In the genomic region with DNA sequence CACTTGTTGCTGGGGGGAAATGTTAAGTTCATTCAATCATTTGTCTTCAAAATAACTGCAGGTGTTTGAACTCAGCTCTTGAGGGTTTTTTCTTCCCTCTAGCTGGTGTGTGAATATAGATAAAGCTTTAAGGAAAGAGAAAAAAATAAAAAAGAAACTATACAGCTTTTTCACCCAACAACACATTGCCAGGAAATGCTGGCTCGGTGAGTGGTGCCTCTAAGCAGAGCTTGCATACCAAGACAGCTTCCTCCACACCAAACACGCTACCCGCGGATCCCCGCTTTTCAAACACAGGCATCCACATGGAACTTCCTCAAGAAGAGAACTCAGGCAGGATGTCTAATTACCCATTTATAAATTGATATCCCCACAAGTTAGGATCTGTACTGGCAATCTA, we compare ENCODE assay signal across 1 cellular context.
TF ChIP-seq lines count a peak whose summit lies in the region.

No MANE protein-coding gene starts in this region.

TF ChIP-seq in SK-N-SH, 30 proteins besides CTCF, POLR2A, EP300 and RAD21 (continued from another document):
- TF ChIP-seq, protein P1, sequence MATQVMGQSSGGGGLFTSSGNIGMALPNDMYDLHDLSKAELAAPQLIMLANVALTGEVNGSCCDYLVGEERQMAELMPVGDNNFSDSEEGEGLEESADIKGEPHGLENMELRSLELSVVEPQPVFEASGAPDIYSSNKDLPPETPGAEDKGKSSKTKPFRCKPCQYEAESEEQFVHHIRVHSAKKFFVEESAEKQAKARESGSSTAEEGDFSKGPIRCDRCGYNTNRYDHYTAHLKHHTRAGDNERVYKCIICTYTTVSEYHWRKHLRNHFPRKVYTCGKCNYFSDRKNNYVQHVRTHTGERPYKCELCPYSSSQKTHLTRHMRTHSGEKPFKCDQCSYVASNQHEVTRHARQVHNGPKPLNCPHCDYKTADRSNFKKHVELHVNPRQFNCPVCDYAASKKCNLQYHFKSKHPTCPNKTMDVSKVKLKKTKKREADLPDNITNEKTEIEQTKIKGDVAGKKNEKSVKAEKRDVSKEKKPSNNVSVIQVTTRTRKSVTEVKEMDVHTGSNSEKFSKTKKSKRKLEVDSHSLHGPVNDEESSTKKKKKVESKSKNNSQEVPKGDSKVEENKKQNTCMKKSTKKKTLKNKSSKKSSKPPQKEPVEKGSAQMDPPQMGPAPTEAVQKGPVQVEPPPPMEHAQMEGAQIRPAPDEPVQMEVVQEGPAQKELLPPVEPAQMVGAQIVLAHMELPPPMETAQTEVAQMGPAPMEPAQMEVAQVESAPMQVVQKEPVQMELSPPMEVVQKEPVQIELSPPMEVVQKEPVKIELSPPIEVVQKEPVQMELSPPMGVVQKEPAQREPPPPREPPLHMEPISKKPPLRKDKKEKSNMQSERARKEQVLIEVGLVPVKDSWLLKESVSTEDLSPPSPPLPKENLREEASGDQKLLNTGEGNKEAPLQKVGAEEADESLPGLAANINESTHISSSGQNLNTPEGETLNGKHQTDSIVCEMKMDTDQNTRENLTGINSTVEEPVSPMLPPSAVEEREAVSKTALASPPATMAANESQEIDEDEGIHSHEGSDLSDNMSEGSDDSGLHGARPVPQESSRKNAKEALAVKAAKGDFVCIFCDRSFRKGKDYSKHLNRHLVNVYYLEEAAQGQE (IDR thresholded peaks at IDR 0.05; ENCODE audit: low read depth, low read length), result no peak
- TF ChIP-seq ELF1 (IDR thresholded peaks at IDR 0.05), result no peak
TF ChIP-seq in SK-N-SH: peak in this region for 0.
